9 cellular contexts compared by ENCODE assay signal in the genomic region with DNA sequence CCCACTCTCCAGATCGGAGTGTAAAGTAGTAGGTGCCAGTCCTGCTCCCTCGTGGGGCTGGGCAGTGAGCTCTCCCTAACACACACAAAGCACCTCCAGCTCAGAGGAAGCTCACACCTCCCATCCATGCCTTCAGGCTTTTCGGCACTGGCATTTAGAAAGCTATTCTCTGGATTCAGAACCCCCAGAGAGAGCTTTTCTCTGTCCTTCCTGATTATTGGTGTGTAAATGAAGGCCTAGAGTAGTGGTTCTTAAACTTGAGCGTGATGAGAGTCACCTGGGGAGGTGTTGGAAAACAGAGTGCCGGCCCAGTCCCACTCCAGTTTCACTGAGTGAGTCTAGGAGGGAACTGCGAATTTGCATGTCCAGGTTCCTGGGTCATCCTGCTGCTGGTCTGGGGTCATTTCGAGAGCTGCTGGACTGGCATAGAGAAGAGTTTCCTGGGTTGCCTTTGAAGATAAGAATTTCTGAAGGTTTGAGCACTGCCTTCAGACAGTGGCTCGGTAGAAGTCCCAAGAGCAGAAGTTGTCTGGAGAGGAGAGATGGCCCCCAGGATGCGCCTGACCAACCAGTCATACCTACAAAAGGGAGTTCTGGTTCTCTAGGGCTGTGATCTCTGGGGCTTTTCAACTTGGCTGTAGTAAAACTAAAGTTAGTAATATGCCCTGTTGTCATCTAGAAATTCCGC. TPM values are rescaled to one million over a fixed set of nuclear protein-coding genes. Genes with fewer than 3 reads are reported as not detected.
DNase-seq lines count a peak whose midpoint lies in the region; ATAC-seq, FAIRE-seq and TF ChIP-seq lines count a peak whose summit lies in the region.
"Had no signal": no experiment of that assay in that cellular context is flagged by ENCODE, and none has a peak within 500 bp of the region (broad histone marks: within the 10 kb centered on the region; RNA-seq: fewer than 3 reads in every experiment).

No MANE protein-coding gene starts in this region.

- ATAC-seq in left lung (peak; percentile 46), GM19324 (IDR thresholded peaks at IDR 0.05; ENCODE audit: low FRiP score, unreplicated experiment) (no peak), HG03520 (IDR thresholded peaks at IDR 0.05; ENCODE audit: unreplicated experiment) (no peak)

- no peak for TF ChIP-seq POLR2A in suprapubic skin (IDR thresholded peaks at IDR 0.05)

- peak overlapping the region; percentile 80 to 81 for H3K27ac ChIP-seq in left lung
- peak overlapping the region; percentile 96 for H3K27ac ChIP-seq in suprapubic skin

- no peaks in the 10 kb centered on the region for H3K27me3 ChIP-seq in bronchial epithelial cell (ENCODE audit: control insufficient read depth, insufficient read depth, low read length)
- no peaks in the 10 kb centered on the region for H3K27me3 ChIP-seq in left lung
- H3K27me3 ChIP-seq in suprapubic skin = no peaks in the 10 kb centered on the region

- TF ChIP-seq CTCF in LNCaP clone FGC (IDR thresholded peaks at IDR 0.05; ENCODE audit: control insufficient read depth, extremely low read depth, insufficient read depth) = no peak
- TF ChIP-seq CTCF in bronchial epithelial cell (IDR thresholded peaks at IDR 0.05; ENCODE audit: insufficient read depth, low read length, severe bottlenecking) = no peak
- no peak for TF ChIP-seq CTCF in left lung (IDR thresholded peaks at IDR 0.05)
- TF ChIP-seq CTCF in suprapubic skin (IDR thresholded peaks at IDR 0.05) = no peak

- H3K9me3 ChIP-seq in left lung = no peaks in the 10 kb centered on the region
- no peaks in the 10 kb centered on the region for H3K9me3 ChIP-seq in suprapubic skin

- peaks cover 8% of the 10 kb centered on the region for H3K36me3 ChIP-seq in bronchial epithelial cell (ENCODE audit: control insufficient read depth, insufficient read depth, low read length)
- peaks cover 0 to 21% of the 10 kb centered on the region in 2 donors for H3K36me3 ChIP-seq in left lung
- H3K36me3 ChIP-seq in suprapubic skin = peaks cover 13% of the 10 kb centered on the region

- FAIRE-seq in bronchial epithelial cell (lab: Jason Lieb, UNC) = no peak

- H3K4me1 ChIP-seq in left lung (peaks cover 29 to 57% of the 10 kb centered on the region in 2 donors), suprapubic skin (peaks cover 99% of the 10 kb centered on the region)

- no peak for TF ChIP-seq EP300 in suprapubic skin (IDR thresholded peaks at IDR 0.05)

- H3K4me3 ChIP-seq in LNCaP clone FGC (ENCODE audit: low read depth, low read length) = peak overlapping the region; percentile 0; the same call in 1 of the 2 replicates
- no peak overlapping the region for H3K4me3 ChIP-seq in bronchial epithelial cell (ENCODE audit: low read depth, low read length)
- no peak overlapping the region for H3K4me3 ChIP-seq in left lung
- H3K4me3 ChIP-seq in suprapubic skin = no peak overlapping the region

- 43% methylated on average over 9 of the region's 10 CpGs for WGBS in suprapubic skin

- DNase-seq in LNCaP clone FGC (ENCODE audit: low read depth) = no peak
- peak; percentile 59 for DNase-seq in bronchial epithelial cell (ENCODE audit: low read depth)
- no peak for DNase-seq in left lung
- no peak for DNase-seq in suprapubic skin (ENCODE audit: low spot score in 2 of 2)
- DNase-seq in HuH-7 (ENCODE audit: low spot score) = no peak
- DNase-seq in MV-4-11 (lab: John Stamatoyannopoulos, UW) = no peak
- DNase-seq: stimulated activated CD8-positive, alpha-beta memory T cell treated with anti-CD3 and anti-CD28 coated beads, Interleukin-4, amount 100 ng/mL, for 48 hours had no signal

- intact Hi-C loops in left lung (cut with DNase I) = no loop called here

RNA-seq across cellular contexts. Expression of gene CD9, which starts 15.1 kb away (rescaled TPM):
- 492 and 634 TPM in 2 replicates for total RNA-seq in bronchial epithelial cell
- 100 to 1,000 TPM; 416 to 512 TPM for total RNA-seq in left lung
- 100 to 1,000 TPM; 420 to 548 (median 475) TPM for total RNA-seq in suprapubic skin
